Comparison of ENCODE assay signal across 27 cellular contexts in the genomic region with DNA sequence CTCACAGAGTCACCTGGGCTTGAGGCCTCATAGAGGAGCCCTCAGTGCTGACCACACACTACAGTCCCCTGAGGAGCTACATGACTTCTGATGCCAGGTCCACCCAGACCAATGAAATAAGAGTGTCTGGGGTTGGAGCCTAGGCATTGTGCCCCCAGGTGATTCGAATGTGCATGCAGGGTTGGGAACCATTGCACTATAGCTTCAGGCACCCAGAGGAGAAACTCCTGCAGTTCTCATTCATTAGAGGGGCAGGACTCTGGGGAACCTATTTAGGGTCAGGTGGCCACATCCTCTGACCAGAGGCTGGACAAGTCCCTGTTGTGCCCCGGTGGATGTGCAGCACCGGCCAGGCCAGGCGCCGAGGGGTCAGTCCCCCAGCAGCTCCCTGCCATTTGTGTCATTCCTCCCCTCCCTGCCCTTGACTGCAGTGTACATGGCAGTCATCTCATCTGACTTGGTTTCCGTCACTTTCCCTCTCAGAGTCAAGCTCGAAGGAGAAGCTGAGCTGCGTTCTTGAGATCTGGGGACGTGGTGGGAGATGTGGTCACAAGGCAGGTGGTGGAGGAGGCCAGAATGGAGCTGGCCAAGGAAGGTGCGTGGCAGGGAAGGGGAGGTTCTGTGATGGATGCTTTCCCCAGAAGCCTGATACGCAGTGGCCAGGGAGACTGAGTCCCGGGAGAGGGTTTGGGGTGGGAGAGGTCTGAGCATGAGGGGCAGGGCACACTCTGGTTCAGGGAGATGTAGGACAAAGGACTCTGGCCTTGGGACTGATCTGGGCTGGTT. TPM values are rescaled to one million over a fixed set of nuclear protein-coding genes. Genes with fewer than 3 reads are reported as not detected.
DNase-seq lines count a peak whose midpoint lies in the region; ATAC-seq, FAIRE-seq and TF ChIP-seq lines count a peak whose summit lies in the region.
"Had no signal": no experiment of that assay in that cellular context is flagged by ENCODE, and none has a peak within 500 bp of the region (broad histone marks: within the 10 kb centered on the region; RNA-seq: fewer than 3 reads in every experiment).

No MANE protein-coding gene starts in this region.

- TF ChIP-seq POLR2A in H1 (IDR thresholded peaks at IDR 0.05; ENCODE audit: control extremely low read depth in 1 of 2, low read depth in 2 of 2, low read length in 2 of 2): no peak

- H3K9ac ChIP-seq in H1 (replicated peaks in 1 of 4; ENCODE audit: extremely low read depth in 1 of 4, low read depth in 3 of 4, low read length in 3 of 4) (no peak overlapping the region; a peak in 1 of 7 replicates), neuronal stem cell (ENCODE audit: low read depth, low read length, poor library complexity) (no peak overlapping the region)

- H4K5ac ChIP-seq in H1 (ENCODE audit: insufficient read length, low read depth, low read length): no peak overlapping the region

- no peaks in the 10 kb centered on the region for H3K36me3 ChIP-seq in H1 (ENCODE audit: control insufficient read depth in 2 of 4, insufficient read depth in 4 of 4, low read length in 3 of 4)
- H3K36me3 ChIP-seq in neuronal stem cell (replicated peaks in 1 of 2; ENCODE audit: control insufficient read depth in 2 of 2, insufficient read depth in 2 of 2, low read length in 2 of 2): no peaks in the 10 kb centered on the region

- no peaks in the 10 kb centered on the region for H3K79me2 ChIP-seq in H1 (ENCODE audit: control insufficient read depth in 1 of 2, insufficient read depth in 2 of 2, low read length in 2 of 2)

- no peak overlapping the region for H3K4me2 ChIP-seq in H1 (ENCODE audit: insufficient read depth in 1 of 2, low read depth in 2 of 2, low read length in 2 of 2)
- H3K4me2 ChIP-seq in neuronal stem cell (ENCODE audit: insufficient read depth, low read length, poor library complexity, severe bottlenecking): no peak overlapping the region

- DNase-seq in cardiac septum (ENCODE audit: low spot score) (peak; percentile 38), left ventricle myocardium superior (no peak), H1 (ENCODE audit: low read depth in 1 of 2, low spot score in 2 of 2) (peak in 1 of 2 experiments; percentile 43), neuronal stem cell (ENCODE audit: low spot score) (no peak), NCI-H187 (lab: John Stamatoyannopoulos, UW) (no peak), NCI-H2029 treated with DMSO at 0.1 percent for 48 hours (lab: John Stamatoyannopoulos, UW) (no peak)
- DNase-seq: DMS53, GDM1, KBM-7, MM.1S, NCI-H1048, NCI-H1436, NCI-H1930, NCI-H2227 treated with DMSO at 0.1 percent for 48 hours, NCI-H510A treated with DMSO at 0.1 percent for 48 hours, NCI-H748 treated with DMSO at 0.1 percent for 48 hours, SIG-M5 had no signal

- 0 out of 2 replicates have a peak overlapping the region, but pooled peaks have one; percentile 9 for H2BK5ac ChIP-seq in H1 (ENCODE audit: low read depth, low read length)
- H2BK5ac ChIP-seq in neuronal stem cell (ENCODE audit: low read length): no peak overlapping the region

- no peak for TF ChIP-seq RAD21 in H1 (IDR thresholded peaks at IDR 0.05 in 1 of 2, conservative IDR thresholded peaks at IDR 0.05 in 1 of 2; ENCODE audit: low read depth in 2 of 2, low read length in 2 of 2)

- peak overlapping the region; percentile 1 for H4K91ac ChIP-seq in H1 (replicated peaks; ENCODE audit: insufficient read length, low read length)
- H4K91ac ChIP-seq in neuronal stem cell (ENCODE audit: low read depth, low read length, poor library complexity): no peak overlapping the region

- no peak overlapping the region for H3K56ac ChIP-seq in H1 (replicated peaks; ENCODE audit: insufficient read length, low read depth, low read length)

- H2BK120ac ChIP-seq in H1 (replicated peaks; ENCODE audit: low read depth, low read length) (no peak overlapping the region), neuronal stem cell (ENCODE audit: low read depth, low read length) (no peak overlapping the region)

- H3K4ac ChIP-seq in H1 (replicated peaks; ENCODE audit: insufficient read length, low read depth, low read length) (peak overlapping the region; percentile 75), neuronal stem cell (ENCODE audit: low read length) (no peak overlapping the region)

- no peaks in the 10 kb centered on the region for H3K79me1 ChIP-seq in H1 (ENCODE audit: low read depth, low read length)
- no peaks in the 10 kb centered on the region for H3K79me1 ChIP-seq in neuronal stem cell (ENCODE audit: low read depth, low read length)

- H3K18ac ChIP-seq in H1 (ENCODE audit: extremely low read depth, low read length): peak overlapping the region; percentile 25; the same call in 1 of the 2 replicates
- peak overlapping the region; percentile 32 for H3K18ac ChIP-seq in neuronal stem cell (ENCODE audit: low read length)

- no peak overlapping the region for H2BK12ac ChIP-seq in H1 (ENCODE audit: low read depth, low read length)
- peak overlapping the region; percentile 33 for H2BK12ac ChIP-seq in neuronal stem cell (ENCODE audit: low read length)

- intact Hi-C loops in cardiac septum (cut with DNase I) (no loop called here), left ventricle myocardium superior (cut with micrococcal nuclease) (no loop called here)

- H3K4me3 ChIP-seq in H1 (ENCODE audit: extremely low read depth in 1 of 4, insufficient read depth in 2 of 4, low read depth in 3 of 4, low read length in 4 of 4) (no peak overlapping the region), neuronal stem cell (ENCODE audit: low read length in 2 of 2) (no peak overlapping the region)

- no peak overlapping the region for H2BK15ac ChIP-seq in H1 (ENCODE audit: low read length)
- H2BK15ac ChIP-seq in neuronal stem cell (ENCODE audit: low read length): peak overlapping the region; percentile 7

- H3K4me1 ChIP-seq in H1 (replicated peaks in 1 of 4; ENCODE audit: control insufficient read depth in 3 of 4, insufficient read depth in 4 of 4, low read length in 3 of 4): peaks cover 0 to 7% (median under 1%) of the 10 kb centered on the region in 4 experiments; a peak in 3 of 7 replicates
- H3K4me1 ChIP-seq in neuronal stem cell (ENCODE audit: control insufficient read depth in 2 of 2, insufficient read depth in 1 of 2, low read depth in 1 of 2, low read length in 2 of 2): no peaks in the 10 kb centered on the region

- H4K8ac ChIP-seq in H1 (ENCODE audit: extremely low read depth, insufficient read depth, low read length) (no peak overlapping the region), neuronal stem cell (ENCODE audit: low read depth, low read length) (no peak overlapping the region)

- ATAC-seq in left ventricle myocardium superior (no peak), HG02970 (IDR thresholded peaks at IDR 0.05; ENCODE audit: low FRiP score, unreplicated experiment) (no peak), HG03135 (IDR thresholded peaks at IDR 0.05; ENCODE audit: unreplicated experiment) (no peak)

- H3K14ac ChIP-seq in H1 (ENCODE audit: insufficient read length): no peak overlapping the region
- H3K14ac ChIP-seq in neuronal stem cell (ENCODE audit: low read length): no peak overlapping the region

- no peak overlapping the region for H2BK20ac ChIP-seq in H1 (ENCODE audit: low read length)

- WGBS in H1 (ENCODE audit: extremely low coverage in 1 of 2, insufficient coverage in 1 of 2, insufficient read length in 1 of 2, insufficient replicate concordance in 2 of 2, low coverage in 1 of 2, low lambda C conversion rate in 2 of 2, missing lambda C conversion rate in 1 of 2), 2 experiments: 89% methylated on average over 12 of the region's 12 CpGs; no CpG with 5 or more reads in 1 of the 2 experiments
- WGBS in neuronal stem cell (ENCODE audit: extremely low coverage in 2 of 2, insufficient read length in 2 of 2, insufficient replicate concordance in 1 of 2), 2 donors: no CpG with 5 or more reads among the region's 12 CpGs

- H3K27me3 ChIP-seq in H1 (replicated peaks in 1 of 4; ENCODE audit: control insufficient read depth in 3 of 4, extremely low read depth in 1 of 4, insufficient read depth in 3 of 4, low read length in 3 of 4) (no peaks in the 10 kb centered on the region), neuronal stem cell (ENCODE audit: control insufficient read depth in 3 of 3, insufficient read depth in 3 of 3, low read depth in 1 of 3, low read length in 3 of 3) (no peaks in the 10 kb centered on the region)

- POLR2A ChIA-PET in H1 (lab: Charles Lee; ENCODE audit: partially characterized antibody): interaction anchor here (0.7 to 1.4 kb wide), 3 partner anchors 27 to 51 kb away, joined by 3 to 6 read pairs (median 3); partner anchors contain the start of gene YBX1

- no peak overlapping the region for H3K23ac ChIP-seq in H1 (ENCODE audit: insufficient read length)
- H3K23ac ChIP-seq in neuronal stem cell (ENCODE audit: low read depth, low read length, poor library complexity): no peak overlapping the region

- peaks cover 0 to 3% of the 10 kb centered on the region in 2 experiments for H4K20me1 ChIP-seq in H1 (replicated peaks in 1 of 2; ENCODE audit: control insufficient read depth in 1 of 2, insufficient read depth in 2 of 2, low read length in 2 of 2)

- H3K27ac ChIP-seq in H1 (ENCODE audit: low read depth, low read length) (no peak overlapping the region), neuronal stem cell (replicated peaks; ENCODE audit: low read length) (no peak overlapping the region)
- H3K27ac ChIP-seq: RWPE1 had no signal

- H2AFZ ChIP-seq in H1 (ENCODE audit: low read length): no peak overlapping the region
- peak overlapping the region; percentile 58 for H2AFZ ChIP-seq in neuronal stem cell (ENCODE audit: low read length)

- CTCF ChIA-PET in H1 (lab: Charles Lee; ENCODE audit: partially characterized antibody): interaction anchor here (0.9 to 6.4 kb wide), 5 partner anchors 12 to 155 kb away, joined by 3 to 62 read pairs (median 5); no protein-coding TSS in a partner anchor

- no peaks in the 10 kb centered on the region for H3K23me2 ChIP-seq in H1 (ENCODE audit: low read depth, low read length)

- FAIRE-seq in H1 (lab: Jason Lieb, UNC): no peak
- FAIRE-seq: D721Med, GM19239, H54 had no signal

- TF ChIP-seq EP300 in H1 (IDR thresholded peaks at IDR 0.05; ENCODE audit: borderline replicate concordance in 1 of 2, low read depth in 2 of 2, low read length in 2 of 2): no peak

- no peak for TF ChIP-seq CTCF in H1 (IDR thresholded peaks at IDR 0.05; ENCODE audit: control extremely low read depth in 1 of 3, insufficient read depth in 1 of 3, low read depth in 1 of 3, low read length in 3 of 3)

- no peak overlapping the region for H2AK5ac ChIP-seq in H1 (ENCODE audit: low read depth, low read length)
- H2AK5ac ChIP-seq in neuronal stem cell (ENCODE audit: low read depth, low read length): peak overlapping the region; percentile 24

- H3K9me3 ChIP-seq in H1 (ENCODE audit: insufficient read depth in 2 of 2, low read depth in 1 of 2, low read length in 1 of 2) (no peaks in the 10 kb centered on the region), neuronal stem cell (replicated peaks in 1 of 2; ENCODE audit: control insufficient read depth in 2 of 2, insufficient read depth in 1 of 2, low read depth in 1 of 2, low read length in 2 of 2) (no peaks in the 10 kb centered on the region)

RNA-seq across cellular contexts. Expression of gene CLDN19, which starts 6.4 kb away (rescaled TPM):
- total RNA-seq in cardiac septum (not detected), left ventricle myocardium superior (not detected)
- total RNA-seq in H1 (2021; fragmentation: NEBNext Ultra II Directional; extraction: Animal tissue kit (Norgen Biotek cat#: 25700)): 9.7 and 12.1 TPM in 2 replicates
- polyA plus RNA-seq in H1 (2011; rRNA removed): 17.2 and 27.8 TPM in 2 replicates
- 19.5 TPM for polyA plus RNA-seq in H1 (2011; cell fraction: cytosol; rRNA removed)
- 22.5 TPM for polyA plus RNA-seq in H1 (2011; cell fraction: nucleus; rRNA removed)
- polyA plus RNA-seq in H1 (2012, experiment 1 of 2): 8.1 to 15.1 TPM (median 13.1 TPM) in 4 replicates
- 11.9 TPM for polyA plus RNA-seq in H1 (2012, experiment 2 of 2)
- 10.3 TPM for polyA plus RNA-seq in H1 (2013, experiment 1 of 2)
- polyA plus RNA-seq in H1 (2013, experiment 2 of 2): 11.9 TPM
- 11.2 and 12.8 TPM in 2 replicates for polyA minus RNA-seq in H1 (2011; rRNA and poly(A)+ RNA removed)
- 9.9 TPM for polyA minus RNA-seq in H1 (2011; cell fraction: cytosol; rRNA and poly(A)+ RNA removed)
- 10.9 TPM for polyA minus RNA-seq in H1 (2011; cell fraction: nucleus; rRNA and poly(A)+ RNA removed)
- polyA plus RNA-seq in neuronal stem cell (2013, experiment 1 of 2): 2.4 TPM
- 2.7 TPM for polyA plus RNA-seq in neuronal stem cell (2013, experiment 2 of 2)
- total RNA-seq: A172, B cell had no signal
- polyA plus RNA-seq: AG04450, CD14-positive monocyte had no signal

RNA-seq across cellular contexts. Expression of gene P3H1, which starts 33.2 kb away (rescaled TPM):
- 12.2 TPM for total RNA-seq in cardiac septum
- 6.2 TPM for total RNA-seq in left ventricle myocardium superior
- 58.4 and 60.4 TPM in 2 replicates for total RNA-seq in H1 (2021; fragmentation: NEBNext Ultra II Directional; extraction: Animal tissue kit (Norgen Biotek cat#: 25700))
- polyA plus RNA-seq in H1 (2011; rRNA removed): 87.5 and 90.7 TPM in 2 replicates
- 70.9 TPM for polyA plus RNA-seq in H1 (2011; cell fraction: cytosol; rRNA removed)
- polyA plus RNA-seq in H1 (2011; cell fraction: nucleus; rRNA removed): 228 TPM
- polyA plus RNA-seq in H1 (2012, experiment 1 of 2): 35.4 to 52.4 TPM (median 51.1 TPM) in 4 replicates
- polyA plus RNA-seq in H1 (2012, experiment 2 of 2): 37.1 TPM
- polyA plus RNA-seq in H1 (2013, experiment 1 of 2): 108 TPM
- polyA plus RNA-seq in H1 (2013, experiment 2 of 2): 90.7 TPM
- 56.4 and 57.1 TPM in 2 replicates for polyA minus RNA-seq in H1 (2011; rRNA and poly(A)+ RNA removed)
- polyA minus RNA-seq in H1 (2011; cell fraction: cytosol; rRNA and poly(A)+ RNA removed): 30.7 TPM
- polyA minus RNA-seq in H1 (2011; cell fraction: nucleus; rRNA and poly(A)+ RNA removed): 51.6 TPM
- 50.7 TPM for polyA plus RNA-seq in neuronal stem cell (2013, experiment 1 of 2)
- 49.2 TPM for polyA plus RNA-seq in neuronal stem cell (2013, experiment 2 of 2)

RNA-seq across cellular contexts. Expression of gene C1orf50, which starts 33.4 kb away (rescaled TPM):
- total RNA-seq in cardiac septum: 11.0 TPM
- total RNA-seq in left ventricle myocardium superior: 10.4 TPM
- total RNA-seq in H1 (2021; fragmentation: NEBNext Ultra II Directional; extraction: Animal tissue kit (Norgen Biotek cat#: 25700)): 6.9 and 7.1 TPM in 2 replicates
- 2.1 and 3.2 TPM in 2 replicates for polyA plus RNA-seq in H1 (2011; rRNA removed)
- polyA plus RNA-seq in H1 (2011; cell fraction: cytosol; rRNA removed): 4.0 TPM
- 1.5 TPM for polyA plus RNA-seq in H1 (2011; cell fraction: nucleus; rRNA removed)
- 2.5 to 6.3 TPM (median 3.1 TPM) in 4 replicates for polyA plus RNA-seq in H1 (2012, experiment 1 of 2)
- polyA plus RNA-seq in H1 (2012, experiment 2 of 2): 0.60 TPM
- polyA plus RNA-seq in H1 (2013, experiment 1 of 2): 2.6 TPM
- polyA plus RNA-seq in H1 (2013, experiment 2 of 2): 2.3 TPM
- polyA minus RNA-seq in H1 (2011; rRNA and poly(A)+ RNA removed): 2.2 and 3.3 TPM in 2 replicates
- 2.5 TPM for polyA minus RNA-seq in H1 (2011; cell fraction: cytosol; rRNA and poly(A)+ RNA removed)
- polyA minus RNA-seq in H1 (2011; cell fraction: nucleus; rRNA and poly(A)+ RNA removed): 3.0 TPM
- 3.3 TPM for polyA plus RNA-seq in neuronal stem cell (2013, experiment 1 of 2)
- polyA plus RNA-seq in neuronal stem cell (2013, experiment 2 of 2): 3.4 TPM

RNA-seq across cellular contexts. Expression of gene TMEM269, which starts 51.2 kb away (rescaled TPM):
- total RNA-seq in cardiac septum (not detected), left ventricle myocardium superior (not detected)
- total RNA-seq in H1 (2021; fragmentation: NEBNext Ultra II Directional; extraction: Animal tissue kit (Norgen Biotek cat#: 25700)): 0.35 and 0.61 TPM in 2 replicates
- 0.14 TPM in 2 replicates for polyA plus RNA-seq in H1 (2011; rRNA removed)
- 0.19 TPM for polyA plus RNA-seq in H1 (2011; cell fraction: cytosol; rRNA removed)
- 0.29 TPM for polyA plus RNA-seq in H1 (2011; cell fraction: nucleus; rRNA removed)
- polyA plus RNA-seq in H1 (2012, experiment 1 of 2): 0.10 to 0.39 TPM (median 0.20 TPM) in 4 replicates
- polyA plus RNA-seq in H1 (2012, experiment 2 of 2): 0.08 TPM
- 0.12 TPM for polyA plus RNA-seq in H1 (2013, experiment 1 of 2)
- polyA plus RNA-seq in H1 (2013, experiment 2 of 2): 0.13 TPM
- 0.22 and 0.24 TPM in 2 replicates for polyA minus RNA-seq in H1 (2011; rRNA and poly(A)+ RNA removed)
- polyA minus RNA-seq in H1 (2011; cell fraction: cytosol; rRNA and poly(A)+ RNA removed): not detected
- polyA minus RNA-seq in H1 (2011; cell fraction: nucleus; rRNA and poly(A)+ RNA removed): 0.20 TPM
- polyA plus RNA-seq in neuronal stem cell (2013, experiment 1 of 2): 1.2 TPM
- 1.2 TPM for polyA plus RNA-seq in neuronal stem cell (2013, experiment 2 of 2)
- total RNA-seq: A172 had no signal
- polyA plus RNA-seq: CD14-positive monocyte had no signal

RNA-seq across cellular contexts. Expression of gene YBX1, which starts 51.4 kb away (rescaled TPM):
- total RNA-seq in cardiac septum (717 TPM), left ventricle myocardium superior (896 TPM)
- 1,219 and 1,248 TPM in 2 replicates for total RNA-seq in H1 (2021; fragmentation: NEBNext Ultra II Directional; extraction: Animal tissue kit (Norgen Biotek cat#: 25700))
- polyA plus RNA-seq in H1 (2011; rRNA removed): 438 and 476 TPM in 2 replicates
- polyA plus RNA-seq in H1 (2011; cell fraction: cytosol; rRNA removed): 1,002 TPM
- 864 TPM for polyA plus RNA-seq in H1 (2011; cell fraction: nucleus; rRNA removed)
- 1,144 to 1,314 TPM (median 1,258 TPM) in 4 replicates for polyA plus RNA-seq in H1 (2012, experiment 1 of 2)
- polyA plus RNA-seq in H1 (2012, experiment 2 of 2): 645 TPM
- 1,303 TPM for polyA plus RNA-seq in H1 (2013, experiment 1 of 2)
- polyA plus RNA-seq in H1 (2013, experiment 2 of 2): 1,245 TPM
- 230 and 291 TPM in 2 replicates for polyA minus RNA-seq in H1 (2011; rRNA and poly(A)+ RNA removed)
- polyA minus RNA-seq in H1 (2011; cell fraction: cytosol; rRNA and poly(A)+ RNA removed): 523 TPM
- 554 TPM for polyA minus RNA-seq in H1 (2011; cell fraction: nucleus; rRNA and poly(A)+ RNA removed)
- 1,990 TPM for polyA plus RNA-seq in neuronal stem cell (2013, experiment 1 of 2)
- 1,985 TPM for polyA plus RNA-seq in neuronal stem cell (2013, experiment 2 of 2)

Comparison
In these comparisons a context has a peak if more than half of its experiments do, and no peak if none do; other contexts are left out.
1. RNA of gene CLDN19, which starts 6.4 kb away (total RNA-seq): 9.7 to 12.1 TPM in H1; not detected in cardiac septum (single experiment) and not detected in left ventricle myocardium superior (single experiment); every median in the first group is over 10 times any median in the second.